Comparison of ENCODE assay signal across 11 cellular contexts in genomic region chr15:63020128-63020527, GRCh38.
"Had no signal": no experiment of that assay in that cellular context is flagged by ENCODE, and none has a peak within 500 bp of the region (broad histone marks: within the 10 kb centered on the region; RNA-seq: fewer than 3 reads in every experiment).

No MANE protein-coding gene starts in this region.

- H3K27ac Mint-ChIP-seq: activated CD4-positive, alpha-beta memory T cell treated with anti-CD3 and anti-CD28 coated beads for 36 hours; activated naive CD8-positive, alpha-beta T cell treated with anti-CD3 and anti-CD28 coated beads, Interleukin-2, amount 10 ng/mL, durations not matched to agents 7 days and 5 days; stimulated activated memory B cell treated with anti-CD40 and anti-IgM and Interleukin-4, amounts not matched to agents 10 μg/mL and 1 μg/mL and 100 μg/mL, for 72 hours had no signal

- H3K4me3 ChIP-seq: gastroesophageal sphincter, tibial artery had no signal

- H3K36me3 Mint-ChIP-seq: activated CD4-positive, alpha-beta memory T cell treated with anti-CD3 and anti-CD28 coated beads for 36 hours; activated naive CD8-positive, alpha-beta T cell treated with anti-CD3 and anti-CD28 coated beads, Interleukin-2, amount 10 ng/mL, durations not matched to agents 7 days and 5 days; stimulated activated memory B cell treated with anti-CD40 and anti-IgM and Interleukin-4, amounts not matched to agents 10 μg/mL and 1 μg/mL and 100 μg/mL, for 72 hours had no signal

- H3K9me3 ChIP-seq: gastroesophageal sphincter, tibial artery had no signal

- H3K27me3 Mint-ChIP-seq: activated CD4-positive, alpha-beta memory T cell treated with anti-CD3 and anti-CD28 coated beads for 36 hours had no signal

- H3K36me3 ChIP-seq: gastroesophageal sphincter, tibial artery had no signal

- H3K4me3 Mint-ChIP-seq: activated CD4-positive, alpha-beta memory T cell treated with anti-CD3 and anti-CD28 coated beads for 36 hours; activated naive CD8-positive, alpha-beta T cell treated with anti-CD3 and anti-CD28 coated beads, Interleukin-2, amount 10 ng/mL, durations not matched to agents 7 days and 5 days; activated T-cell treated with anti-CD3 and anti-CD28 coated beads, Interleukin-2, amount 50 U/mL, for 4 hours; stimulated activated memory B cell treated with anti-CD40 and anti-IgM and Interleukin-4, amounts not matched to agents 10 μg/mL and 1 μg/mL and 100 μg/mL, for 72 hours had no signal

- H3K4me1 Mint-ChIP-seq: stimulated activated memory B cell treated with anti-CD40 and anti-IgM and Interleukin-4, amounts not matched to agents 10 μg/mL and 1 μg/mL and 100 μg/mL, for 72 hours had no signal

- H3K9me3 Mint-ChIP-seq: activated CD4-positive, alpha-beta memory T cell treated with anti-CD3 and anti-CD28 coated beads for 36 hours; activated naive CD8-positive, alpha-beta T cell treated with anti-CD3 and anti-CD28 coated beads, Interleukin-2, amount 10 ng/mL, durations not matched to agents 7 days and 5 days; activated T-cell treated with anti-CD3 and anti-CD28 coated beads, Interleukin-2, amount 50 U/mL, for 4 hours; stimulated activated memory B cell treated with anti-CD40 and anti-IgM and Interleukin-4, amounts not matched to agents 10 μg/mL and 1 μg/mL and 100 μg/mL, for 72 hours had no signal

- H3K27ac ChIP-seq: tibial artery had no signal

- DNase-seq: activated CD4-positive, alpha-beta memory T cell treated with anti-CD3 and anti-CD28 coated beads for 36 hours; activated gamma-delta T cell treated with Interleukin-2 at 50 U/mL for 16 hours; activated naive CD8-positive, alpha-beta T cell treated with anti-CD3 and anti-CD28 coated beads, Interleukin-2, amount 10 ng/mL, durations not matched to agents 7 days and 5 days; activated T-cell treated with anti-CD3 and anti-CD28 coated beads, Interleukin-2, amount 50 U/mL, for 4 hours; anterior cingulate cortex; kidney; left ventricle myocardium superior; tibial artery had no signal

- ATAC-seq: activated T-cell treated with anti-CD3 and anti-CD28 coated beads, Interleukin-2, amount 50 U/mL, for 4 hours; right cardiac atrium; stimulated activated memory B cell treated with anti-CD40 and anti-IgM and Interleukin-4, amounts not matched to agents 10 μg/mL and 1 μg/mL and 100 μg/mL, for 72 hours had no signal

- H3K27me3 ChIP-seq: gastroesophageal sphincter, tibial artery had no signal
